Comparison of ENCODE assay signal across 13 cellular contexts in the genomic region with DNA sequence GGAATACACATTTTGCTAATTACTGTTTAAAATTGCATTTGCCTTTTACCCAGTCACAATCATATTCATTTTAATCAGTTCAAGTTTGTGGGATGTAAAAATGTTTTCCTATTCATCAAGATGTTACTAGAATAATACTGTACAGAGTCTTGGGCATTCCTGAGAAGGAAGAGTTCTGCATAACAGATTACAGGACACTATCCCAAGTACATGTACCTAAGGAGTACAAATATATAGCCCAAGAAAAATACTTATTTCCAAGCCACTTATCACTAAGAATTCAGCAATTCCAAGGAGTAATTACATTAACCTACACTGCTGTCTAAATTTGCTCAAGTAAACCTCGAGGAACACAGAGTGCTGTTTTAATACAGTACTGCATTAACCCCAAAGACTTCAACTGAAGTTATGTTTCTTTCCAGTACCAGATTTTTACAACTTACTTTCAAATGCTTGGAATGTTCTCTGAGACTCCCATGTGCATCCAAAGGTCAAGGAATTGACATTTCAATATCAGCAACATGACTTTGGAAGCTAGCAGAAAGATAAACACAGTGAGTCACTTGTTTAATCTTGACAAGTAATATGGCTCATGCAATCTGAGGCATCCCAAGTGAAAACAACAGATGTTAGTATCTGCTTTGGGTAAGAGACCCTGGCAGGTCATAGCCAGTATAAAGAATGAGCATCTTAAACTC.
DNase-seq lines count a peak whose midpoint lies in the region; ATAC-seq and TF ChIP-seq lines count a peak whose summit lies in the region.
"Had no signal": no experiment of that assay in that cellular context is flagged by ENCODE, and none has a peak within 500 bp of the region (broad histone marks: within the 10 kb centered on the region; RNA-seq: fewer than 3 reads in every experiment).

No MANE protein-coding gene starts in this region.

- H3K4me1 ChIP-seq in adipocyte (ENCODE audit: control insufficient read depth, insufficient read depth, low read length) (peaks cover 34% of the 10 kb centered on the region), gastroesophageal sphincter (no peaks in the 10 kb centered on the region)

- ATAC-seq in Right ventricle myocardium inferior (peak; percentile 81), gastroesophageal sphincter (peak; percentile 36), HG03108 (IDR thresholded peaks at IDR 0.05; ENCODE audit: unreplicated experiment) (no peak)
- ATAC-seq: mucosa of descending colon had no signal

- H3K9ac ChIP-seq in adipocyte (ENCODE audit: low read length): peak overlapping the region; percentile 38

- 8 to 20% methylated on average over 1 of the region's 1 CpG for WGBS in gastroesophageal sphincter (ENCODE audit: low coverage in 1 of 2), 2 donors

- H3K27me3 ChIP-seq in adipocyte (replicated peaks; ENCODE audit: control insufficient read depth, insufficient read depth, low read length): no peaks in the 10 kb centered on the region
- H3K27me3 ChIP-seq in gastroesophageal sphincter: no peaks in the 10 kb centered on the region

- no peak for TF ChIP-seq POLR2A in gastroesophageal sphincter (IDR thresholded peaks at IDR 0.05)

- no peak for TF ChIP-seq CTCF in gastroesophageal sphincter (IDR thresholded peaks at IDR 0.05)

- H3K9me3 ChIP-seq in adipocyte (ENCODE audit: control insufficient read depth, low read length): no peaks in the 10 kb centered on the region
- no peaks in the 10 kb centered on the region for H3K9me3 ChIP-seq in gastroesophageal sphincter
- H3K9me3 ChIP-seq: mucosa of descending colon had no signal

- H3K36me3 ChIP-seq in adipocyte (ENCODE audit: control insufficient read depth, insufficient read depth, low read length, severe bottlenecking) (no peaks in the 10 kb centered on the region), gastroesophageal sphincter (no peaks in the 10 kb centered on the region)

- DNase-seq in Right ventricle myocardium inferior (ENCODE audit: missing footprints): no peak
- no peak for DNase-seq in cardiac septum (ENCODE audit: low spot score)
- DNase-seq in adipocyte (ENCODE audit: low read depth): peak; percentile 72
- peak; percentile 77 for DNase-seq in smooth muscle cell of the brain vasculature (ENCODE audit: low read depth, low spot score)
- no peak for DNase-seq in COR-L47 (lab: John Stamatoyannopoulos, UW)
- no peak for DNase-seq in DMS 273 treated with DMSO at 0.1 percent for 48 hours (lab: John Stamatoyannopoulos, UW)
- DNase-seq: mucosa of descending colon; NCI-H2081 treated with DMSO at 0.1 percent for 48 hours; stimulated activated CD4-positive, alpha-beta T cell treated with anti-CD3 and anti-CD28 coated beads, Interleukin-12 subunit alpha, Interleukin-12 subunit beta, amount 100 ng/mL, for 4 hours had no signal

- H3K4me3 ChIP-seq in adipocyte (ENCODE audit: low read length) (peak overlapping the region; percentile 31), gastroesophageal sphincter (no peak overlapping the region)
- H3K4me3 ChIP-seq: mucosa of descending colon, SK-N-MC had no signal

- intact Hi-C loops in Right ventricle myocardium inferior (cut with DNase I): no loop called here
- intact Hi-C loops in cardiac septum (cut with DNase I): no loop called here

- TF ChIP-seq EP300 in gastroesophageal sphincter (IDR thresholded peaks at IDR 0.05): no peak

- H3K27ac ChIP-seq in gastroesophageal sphincter: no peak overlapping the region
- H3K27ac ChIP-seq: HL-60, SK-N-MC had no signal

Comparison
In these comparisons a context has a peak if more than half of its experiments do, and no peak if none do; other contexts are left out.
1. DNase-seq: peak in adipocyte (single experiment) and smooth muscle cell of the brain vasculature (single experiment); none in Right ventricle myocardium inferior (single experiment), cardiac septum (single experiment), COR-L47 (single experiment) and DMS 273 treated with DMSO at 0.1 percent for 48 hours (single experiment).